ENCODE assay signal across 19 cellular contexts in genomic region chr2:223989206-223989859, GRCh38. TPM values are rescaled to one million over a fixed set of nuclear protein-coding genes. Genes with fewer than 3 reads are reported as not detected.
DNase-seq lines count a peak whose midpoint lies in the region; ATAC-seq and TF ChIP-seq lines count a peak whose summit lies in the region.
"Had no signal": no experiment of that assay in that cellular context is flagged by ENCODE, and none has a peak within 500 bp of the region (broad histone marks: within the 10 kb centered on the region; RNA-seq: fewer than 3 reads in every experiment).

No MANE protein-coding gene starts in this region.

- DNase-seq in Caco-2 (peak; percentile 78 to 81), mucosa of descending colon (peak in 2 of 3 donors; percentile 64 to 71), kidney glomerular epithelial cell (lab: John Stamatoyannopoulos, UW) (no peak), SKM-1 treated with dmso at 0.1 percent for 144 hours (lab: John Stamatoyannopoulos, UW; ENCODE audit: unreplicated experiment) (no peak), C1 segment of cervical spinal cord (lab: John Stamatoyannopoulos, UW) (no peak)
- no peak for DNase-seq in activated naive CD4-positive, alpha-beta T cell treated with anti-CD3 and anti-CD28 coated beads, Interleukin-2, amount 10 ng/mL, durations not matched to agents 7 days and 5 days
- DNase-seq: effector memory CD8-positive, alpha-beta T cell; foreskin fibroblast; NCI-H1436; NCI-H524 treated with DMSO at 0.1 percent for 48 hours; right cardiac atrium; stimulated activated CD4-positive, alpha-beta T cell treated with anti-CD3 and anti-CD28 coated beads, Interleukin-4, amount 100 ng/mL, for 4 hours had no signal

- POLR2A ChIA-PET in Caco-2 (lab: Charles Lee), result no interaction called here

- H3K36me3 ChIP-seq in Caco-2 (ENCODE audit: control insufficient read depth, insufficient read depth, low read length), result no peaks in the 10 kb centered on the region
- no peaks in the 10 kb centered on the region for H3K36me3 ChIP-seq in mucosa of descending colon (ENCODE audit: low read depth)
- H3K36me3 ChIP-seq: cardiac muscle cell had no signal

- H3K4me1 ChIP-seq in Caco-2, result no peaks in the 10 kb centered on the region; the same call in 1 of the 2 replicates
- H3K4me1 ChIP-seq in mucosa of descending colon (ENCODE audit: low read depth), result no peaks in the 10 kb centered on the region

- H3K4me3 Mint-ChIP-seq in Caco-2 (ENCODE audit: unreplicated experiment), result no peak overlapping the region
- no peak overlapping the region for H3K4me3 Mint-ChIP-seq in activated naive CD4-positive, alpha-beta T cell treated with anti-CD3 and anti-CD28 coated beads, Interleukin-2, amount 10 ng/mL, durations not matched to agents 7 days and 5 days
- H3K4me3 Mint-ChIP-seq: B cell; effector memory CD8-positive, alpha-beta T cell; IgD-negative memory B cell; stimulated activated effector memory CD8-positive, alpha-beta T cell treated with anti-CD3 and anti-CD28 coated beads, Interleukin-12 subunit alpha, Interleukin-12 subunit beta, amount 100 ng/mL, for 72 hours had no signal

- intact Hi-C loops in Caco-2 (cut with micrococcal nuclease; ENCODE audit: unreplicated experiment), result loop anchor here (1.0 kb wide), 3 partner anchors 19 to 295 kb away; no protein-coding TSS in a partner anchor
- intact Hi-C loops in mucosa of descending colon (cut with DNase I, micrococcal nuclease), result no loop called here

- H3K27me3 ChIP-seq in Caco-2 (replicated peaks; ENCODE audit: control insufficient read depth, insufficient read depth, low read length), result no peaks in the 10 kb centered on the region
- H3K27me3 ChIP-seq: cardiac muscle cell had no signal

- peak overlapping the region; percentile 26 for H3K27ac Mint-ChIP-seq in Caco-2 (ENCODE audit: unreplicated experiment)
- no peak overlapping the region for H3K27ac Mint-ChIP-seq in activated naive CD4-positive, alpha-beta T cell treated with anti-CD3 and anti-CD28 coated beads, Interleukin-2, amount 10 ng/mL, durations not matched to agents 7 days and 5 days
- H3K27ac Mint-ChIP-seq: B cell; stimulated activated effector memory CD8-positive, alpha-beta T cell treated with anti-CD3 and anti-CD28 coated beads, Interleukin-12 subunit alpha, Interleukin-12 subunit beta, amount 100 ng/mL, for 72 hours had no signal

- BruUV-seq in Caco-2 (replicated peaks; lab: Mats Ljungman, UMichigan), result no TSS peak

- peaks cover 10% of the 10 kb centered on the region for H3K4me1 Mint-ChIP-seq in Caco-2 (ENCODE audit: low read depth, unreplicated experiment)
- H3K4me1 Mint-ChIP-seq in activated naive CD4-positive, alpha-beta T cell treated with anti-CD3 and anti-CD28 coated beads, Interleukin-2, amount 10 ng/mL, durations not matched to agents 7 days and 5 days, result no peaks in the 10 kb centered on the region
- H3K4me1 Mint-ChIP-seq: B cell; stimulated activated effector memory CD8-positive, alpha-beta T cell treated with anti-CD3 and anti-CD28 coated beads, Interleukin-12 subunit alpha, Interleukin-12 subunit beta, amount 100 ng/mL, for 72 hours had no signal

- peaks cover 15% of the 10 kb centered on the region for H3K27me3 Mint-ChIP-seq in Caco-2 (ENCODE audit: insufficient read depth, unreplicated experiment)
- no peaks in the 10 kb centered on the region for H3K27me3 Mint-ChIP-seq in activated naive CD4-positive, alpha-beta T cell treated with anti-CD3 and anti-CD28 coated beads, Interleukin-2, amount 10 ng/mL, durations not matched to agents 7 days and 5 days

- H3K9me3 ChIP-seq in Caco-2 (no peaks in the 10 kb centered on the region), mucosa of descending colon (no peaks in the 10 kb centered on the region)

- TF ChIP-seq CTCF in Caco-2 (IDR thresholded peaks at IDR 0.05; ENCODE audit: insufficient read depth in 1 of 2, low read depth in 1 of 2, low read length in 1 of 2, severe bottlenecking in 1 of 2, unreplicated experiment in 1 of 2) (peak; percentile 68 to 91), LNCAP (IDR thresholded peaks at IDR 0.05) (peak; percentile 69), VCaP (conservative IDR thresholded peaks at IDR 0.05) (peak; percentile 77), mucosa of descending colon (IDR thresholded peaks at IDR 0.05) (peak; percentile 22)

- peak; percentile 90 for ATAC-seq in mucosa of descending colon
- ATAC-seq: activated naive CD4-positive, alpha-beta T cell treated with anti-CD3 and anti-CD28 coated beads, Interleukin-2, amount 50 U/mL, for 72 hours; effector memory CD8-positive, alpha-beta T cell; stimulated activated effector memory CD8-positive, alpha-beta T cell treated with anti-CD3 and anti-CD28 coated beads, Interleukin-12 subunit alpha, Interleukin-12 subunit beta, amount 100 ng/mL, for 72 hours had no signal

- H3K27ac ChIP-seq in VCaP, result no peak overlapping the region
- H3K27ac ChIP-seq: cardiac muscle cell had no signal

- no peak overlapping the region for H3K4me3 ChIP-seq in Caco-2 (ENCODE audit: low read depth, low read length)
- no peak overlapping the region for H3K4me3 ChIP-seq in mucosa of descending colon
- H3K4me3 ChIP-seq: cardiac muscle cell had no signal

- no peaks in the 10 kb centered on the region for H3K36me3 Mint-ChIP-seq in Caco-2 (ENCODE audit: insufficient read depth, unreplicated experiment)
- H3K36me3 Mint-ChIP-seq in activated naive CD4-positive, alpha-beta T cell treated with anti-CD3 and anti-CD28 coated beads, Interleukin-2, amount 10 ng/mL, durations not matched to agents 7 days and 5 days, result no peaks in the 10 kb centered on the region
- H3K36me3 Mint-ChIP-seq: IgD-negative memory B cell; stimulated activated effector memory CD8-positive, alpha-beta T cell treated with anti-CD3 and anti-CD28 coated beads, Interleukin-12 subunit alpha, Interleukin-12 subunit beta, amount 100 ng/mL, for 72 hours had no signal

- CTCF ChIA-PET in Caco-2 (lab: Charles Lee), result interaction anchor here (0.7 to 2.2 kb wide), 8 partner anchors 17 to 370 kb away, joined by 3 to 36 read pairs (median 6); no protein-coding TSS in a partner anchor
- CTCF ChIA-PET in activated naive CD4-positive, alpha-beta T cell treated with anti-CD3 and anti-CD28 coated beads, Interleukin-2, amount 10 ng/mL, durations not matched to agents 7 days and 5 days (lab: Charles Lee), result interaction anchor here (1.3 to 1.7 kb wide), 2 partner anchors 293 to 295 kb away, joined by 5 read pairs; no protein-coding TSS in a partner anchor

- no peaks in the 10 kb centered on the region for H3K9me3 Mint-ChIP-seq in Caco-2 (ENCODE audit: unreplicated experiment)
- no peaks in the 10 kb centered on the region for H3K9me3 Mint-ChIP-seq in activated naive CD4-positive, alpha-beta T cell treated with anti-CD3 and anti-CD28 coated beads, Interleukin-2, amount 10 ng/mL, durations not matched to agents 7 days and 5 days
- H3K9me3 Mint-ChIP-seq: activated naive CD4-positive, alpha-beta T cell treated with anti-CD3 and anti-CD28 coated beads, Interleukin-2, amount 50 U/mL, for 72 hours; effector memory CD8-positive, alpha-beta T cell; stimulated activated effector memory CD8-positive, alpha-beta T cell treated with anti-CD3 and anti-CD28 coated beads, Interleukin-12 subunit alpha, Interleukin-12 subunit beta, amount 100 ng/mL, for 72 hours had no signal

RNA-seq across cellular contexts. Expression of gene MRPL44, which starts 32.1 kb away (rescaled TPM):
- total RNA-seq in Caco-2 (2022), result 64.9 and 66.6 TPM in 2 replicates
- 10 to 100 TPM; 23.8 to 31.9 (median 27.6) TPM for total RNA-seq in mucosa of descending colon

RNA-seq across cellular contexts. Expression of gene WDFY1, which starts 44.2 kb away (rescaled TPM):
- 110 and 123 TPM in 2 replicates for total RNA-seq in Caco-2 (2022)
- total RNA-seq in mucosa of descending colon, result 10 to 100 TPM; 49.0 to 66.7 (median 65.8) TPM

RNA-seq across cellular contexts. Expression of gene SERPINE2, which starts 49.8 kb away (rescaled TPM):
- total RNA-seq in Caco-2 (2022) (3.8 and 4.7 TPM in 2 replicates), mucosa of descending colon (10 to 100 TPM; 10.6 to 15.9 (median 12.4) TPM)

Comparison
In these comparisons a context has a peak if more than half of its experiments do, and no peak if none do; other contexts are left out.
1. DNase-seq: peak in Caco-2 (2 of 2) and mucosa of descending colon (2 of 3); none in kidney glomerular epithelial cell (single experiment), SKM-1 treated with dmso at 0.1 percent for 144 hours (single experiment), C1 segment of cervical spinal cord (0 of 14) and activated naive CD4-positive, alpha-beta T cell treated with anti-CD3 and anti-CD28 coated beads, Interleukin-2, amount 10 ng/mL, durations not matched to agents 7 days and 5 days (single experiment).
2. CTCF ChIP-seq: peak in every context shown above with its lines; median percentile 80 in Caco-2; 77 in VCaP; 69 in LNCAP; 22 in mucosa of descending colon.